8 cellular contexts compared by ENCODE assay signal in genomic region chr14:102087762-102088011, GRCh38. TPM values are rescaled to one million over a fixed set of nuclear protein-coding genes. Genes with fewer than 3 reads are reported as not detected.
DNase-seq lines count a peak whose midpoint lies in the region; ATAC-seq and TF ChIP-seq lines count a peak whose summit lies in the region.

No MANE protein-coding gene starts in this region.

- H3K27me3 ChIP-seq in BE2C, result no peaks in the 10 kb centered on the region
- H3K27me3 ChIP-seq in Karpas-422 (ENCODE audit: low read length), result no peaks in the 10 kb centered on the region

- H3K27ac Mint-ChIP-seq in dendritic cell treated with granulocyte-macrophage colony-stimulating factor and Interleukin-4, amounts not matched to agents 40 ng/mL and 50 ng/mL, for 4 days, result peak overlapping the region; percentile 98
- peak overlapping the region; percentile 78 to 96 (median 96) for H3K27ac Mint-ChIP-seq in nephron

- peaks cover 44% of the 10 kb centered on the region for H3K36me3 Mint-ChIP-seq in dendritic cell treated with granulocyte-macrophage colony-stimulating factor and Interleukin-4, amounts not matched to agents 40 ng/mL and 50 ng/mL, for 4 days (ENCODE audit: low read depth)
- H3K36me3 Mint-ChIP-seq in nephron (ENCODE audit: low read depth), result peaks cover 37% of the 10 kb centered on the region

- peaks cover 28% of the 10 kb centered on the region for H4K20me1 ChIP-seq in Karpas-422 (ENCODE audit: insufficient read depth, low read depth, low read length)

- H3K4me1 ChIP-seq in BE2C (peaks cover 8% of the 10 kb centered on the region; the same call in 1 of the 2 replicates), Karpas-422 (ENCODE audit: low read length) (peaks cover 43% of the 10 kb centered on the region)

- peak overlapping the region; percentile 87 for H3K9ac ChIP-seq in Karpas-422 (ENCODE audit: low read length)

- H2AFZ ChIP-seq in Karpas-422 (ENCODE audit: low read length), result peak overlapping the region; percentile 57

- TF ChIP-seq CTCF in BE2C (IDR thresholded peaks at IDR 0.05; ENCODE audit: low read depth, low read length) (no peak), nephron (IDR thresholded peaks at IDR 0.05; ENCODE audit: unreplicated experiment in 3 of 3) (no peak)

- H3K27ac ChIP-seq in Karpas-422 (ENCODE audit: low read length), result peak overlapping the region; percentile 73

- peak overlapping the region; percentile 77 for H3K4me3 Mint-ChIP-seq in dendritic cell treated with granulocyte-macrophage colony-stimulating factor and Interleukin-4, amounts not matched to agents 40 ng/mL and 50 ng/mL, for 4 days
- peak overlapping the region; percentile 87 to 91 (median 90) for H3K4me3 Mint-ChIP-seq in nephron

- H3K4me3 ChIP-seq in BE2C (ENCODE audit: low read depth, low read length) (peak overlapping the region; percentile 54), Karpas-422 (ENCODE audit: low read length) (peak overlapping the region; percentile 83)

- DNase-seq in BE2C, result no peak
- no peak for DNase-seq in Karpas-422
- DNase-seq in Kasumi-1 (lab: John Stamatoyannopoulos, UW), result no peak
- DNase-seq in DMS 273 (lab: John Stamatoyannopoulos, UW; ENCODE audit: unreplicated experiment), result no peak
- DNase-seq in KBM-7, result no peak

- no peak for ATAC-seq in GM18870 (IDR thresholded peaks at IDR 0.05; ENCODE audit: unreplicated experiment)

- H3K9me2 ChIP-seq in Karpas-422 (replicated peaks; ENCODE audit: insufficient read depth, low read length), result no peaks in the 10 kb centered on the region

- intact Hi-C loops in dendritic cell treated with granulocyte-macrophage colony-stimulating factor and Interleukin-4, amounts not matched to agents 40 ng/mL and 50 ng/mL, for 4 days (cut with micrococcal nuclease), result loop anchor here (2.0 to 5.0 kb wide), 2 partner anchors 140 to 229 kb away; no protein-coding TSS in a partner anchor

- no peaks in the 10 kb centered on the region for H3K9me3 ChIP-seq in BE2C
- no peaks in the 10 kb centered on the region for H3K9me3 ChIP-seq in Karpas-422 (ENCODE audit: low read length)

- H3K4me1 Mint-ChIP-seq in dendritic cell treated with granulocyte-macrophage colony-stimulating factor and Interleukin-4, amounts not matched to agents 40 ng/mL and 50 ng/mL, for 4 days (ENCODE audit: low read depth), result peaks cover 51% of the 10 kb centered on the region
- peaks cover 53% of the 10 kb centered on the region for H3K4me1 Mint-ChIP-seq in nephron

- in situ Hi-C loops in KBM-7 (cut with MboI; ENCODE audit: low pct_unique_long_range_greater_than_20kb, low sequenced_read_pairs), result no loop called here

- peaks cover 2% of the 10 kb centered on the region for H3K27me3 Mint-ChIP-seq in dendritic cell treated with granulocyte-macrophage colony-stimulating factor and Interleukin-4, amounts not matched to agents 40 ng/mL and 50 ng/mL, for 4 days
- no peaks in the 10 kb centered on the region for H3K27me3 Mint-ChIP-seq in nephron (ENCODE audit: low read depth)

- peak overlapping the region; percentile 86 for H3K4me2 ChIP-seq in Karpas-422 (ENCODE audit: low read depth, low read length, poor library complexity, severe bottlenecking)

- H3K36me3 ChIP-seq in BE2C (peaks cover 36% of the 10 kb centered on the region), Karpas-422 (ENCODE audit: insufficient read depth, low read length) (peaks cover 36% of the 10 kb centered on the region)

- peaks cover 31% of the 10 kb centered on the region for H3K79me2 ChIP-seq in Karpas-422 (ENCODE audit: low read length)

- no peaks in the 10 kb centered on the region for H3K9me3 Mint-ChIP-seq in dendritic cell treated with granulocyte-macrophage colony-stimulating factor and Interleukin-4, amounts not matched to agents 40 ng/mL and 50 ng/mL, for 4 days
- no peaks in the 10 kb centered on the region for H3K9me3 Mint-ChIP-seq in nephron

RNA-seq across cellular contexts. Expression of gene HSP90AA1, which starts 0.8 kb away (rescaled TPM):
- 448 TPM for polyA plus RNA-seq in BE2C (2012; ENCODE audit: insufficient read depth, insufficient read length, low read depth)
- 354 and 505 TPM in 2 replicates for total RNA-seq in Karpas-422 (2014; rRNA removed; shearing (Covaris generic); ENCODE audit: low replicate concordance)

RNA-seq across cellular contexts. Expression of gene WDR20, which starts 52.0 kb away (rescaled TPM):
- 37.3 TPM for polyA plus RNA-seq in BE2C (2012; ENCODE audit: insufficient read depth, insufficient read length, low read depth)
- 16.9 and 19.7 TPM in 2 replicates for total RNA-seq in Karpas-422 (2014; rRNA removed; shearing (Covaris generic); ENCODE audit: low replicate concordance)
